7 cellular contexts compared by ENCODE assay signal in genomic region chr1:209354111-209354839, GRCh38.
DNase-seq lines count a peak whose midpoint lies in the region; ATAC-seq, FAIRE-seq and TF ChIP-seq lines count a peak whose summit lies in the region.

No MANE protein-coding gene starts in this region.

- peak; percentile 32 for DNase-seq in GM12892 (ENCODE audit: insufficient read length)
- DNase-seq in NCI-H187 (lab: John Stamatoyannopoulos, UW) = peak; percentile 21 to 48
- peak; percentile 36 for DNase-seq in T-helper 2 cell treated with Interferon-gamma antibody and Interleukin-4, amounts not matched to agents 5 μg/mL and 100 μg/mL, for 36 hours (ENCODE audit: low spot score)
- peak; percentile 88 for DNase-seq in brain microvascular endothelial cell
- peak; percentile 87 for DNase-seq in iPS-NIHi11 (ENCODE audit: low spot score)
- DNase-seq in stimulated activated CD4-positive, alpha-beta T cell treated with anti-CD3 and anti-CD28 coated beads, Interleukin-12 subunit alpha, Interleukin-12 subunit beta, amount 100 ng/mL, for 24 hours (ENCODE audit: low read depth in 2 of 2) = peak; percentile 19 to 46

- H3K27me3 ChIP-seq in brain microvascular endothelial cell (replicated peaks) = no peaks in the 10 kb centered on the region

- H3K36me3 Mint-ChIP-seq in T-helper 2 cell treated with Interferon-gamma antibody and Interleukin-4, amounts not matched to agents 5 μg/mL and 100 μg/mL, for 36 hours (ENCODE audit: low read depth) = no peaks in the 10 kb centered on the region

- ATAC-seq in HG02981 (IDR thresholded peaks at IDR 0.05; ENCODE audit: unreplicated experiment) = peak; percentile 90

- peak; percentile 91 for FAIRE-seq in GM12892 (lab: Jason Lieb, UNC)

- no peak overlapping the region for H3K27ac ChIP-seq in brain microvascular endothelial cell

- no peak for TF ChIP-seq POLR2A in GM12892 (IDR thresholded peaks at IDR 0.05; ENCODE audit: low read depth, low read length)

- no peak overlapping the region for H3K4me3 ChIP-seq in brain microvascular endothelial cell (ENCODE audit: low read depth, low read length)

- no peaks in the 10 kb centered on the region for H3K4me1 Mint-ChIP-seq in T-helper 2 cell treated with Interferon-gamma antibody and Interleukin-4, amounts not matched to agents 5 μg/mL and 100 μg/mL, for 36 hours (ENCODE audit: low read depth)

- in situ Hi-C loops in brain microvascular endothelial cell (cut with HindIII; ENCODE audit: low pct_ligation_motif_present, low sequenced_read_pairs) = no loop called here

- no peaks in the 10 kb centered on the region for H3K9me3 Mint-ChIP-seq in T-helper 2 cell treated with Interferon-gamma antibody and Interleukin-4, amounts not matched to agents 5 μg/mL and 100 μg/mL, for 36 hours

- H3K4me3 Mint-ChIP-seq in T-helper 2 cell treated with Interferon-gamma antibody and Interleukin-4, amounts not matched to agents 5 μg/mL and 100 μg/mL, for 36 hours = no peak overlapping the region

- TF ChIP-seq CTCF in brain microvascular endothelial cell (IDR thresholded peaks at IDR 0.05; ENCODE audit: low read depth, low read length, missing control alignments) = peak; percentile 97

- H3K27me3 Mint-ChIP-seq in T-helper 2 cell treated with Interferon-gamma antibody and Interleukin-4, amounts not matched to agents 5 μg/mL and 100 μg/mL, for 36 hours (ENCODE audit: low read depth) = peaks cover 3% of the 10 kb centered on the region

- no peak overlapping the region for H3K27ac Mint-ChIP-seq in T-helper 2 cell treated with Interferon-gamma antibody and Interleukin-4, amounts not matched to agents 5 μg/mL and 100 μg/mL, for 36 hours

- no peaks in the 10 kb centered on the region for H3K36me3 ChIP-seq in brain microvascular endothelial cell (replicated peaks)

Comparison
In these comparisons a context has a peak if more than half of its experiments do, and no peak if none do; other contexts are left out.
1. DNase-seq: peak in every context shown above with its lines; median percentile 88 in brain microvascular endothelial cell; 87 in iPS-NIHi11; 36 in T-helper 2 cell treated with Interferon-gamma antibody and Interleukin-4, amounts not matched to agents 5 μg/mL and 100 μg/mL, for 36 hours; 34 in NCI-H187; 32 in stimulated activated CD4-positive, alpha-beta T cell treated with anti-CD3 and anti-CD28 coated beads, Interleukin-12 subunit alpha, Interleukin-12 subunit beta, amount 100 ng/mL, for 24 hours; 32 in GM12892.